ENCODE assay signal across 9 cellular contexts in genomic region chr11:94129505-94130335, GRCh38. TPM values are rescaled to one million over a fixed set of nuclear protein-coding genes. Genes with fewer than 3 reads are reported as not detected.
DNase-seq lines count a peak whose midpoint lies in the region; ATAC-seq and TF ChIP-seq lines count a peak whose summit lies in the region.
"Had no signal": no experiment of that assay in that cellular context is flagged by ENCODE, and none has a peak within 500 bp of the region (broad histone marks: within the 10 kb centered on the region; RNA-seq: fewer than 3 reads in every experiment).

No MANE protein-coding gene starts in this region.

- H3K9me3 Mint-ChIP-seq in activated T-helper 17 cell treated with anti-CD3 and anti-CD28 coated beads, Interleukin-2, amount 50 U/mL, for 72 hours = no peaks in the 10 kb centered on the region
- H3K9me3 Mint-ChIP-seq in osteocyte (ENCODE audit: unreplicated experiment) = no peaks in the 10 kb centered on the region
- H3K9me3 Mint-ChIP-seq: neural crest cell had no signal

- peak; percentile 72 for DNase-seq in iPS-NIHi7 (ENCODE audit: extremely low spot score)
- no peak for DNase-seq in osteocyte (ENCODE audit: extremely low spot score, unreplicated experiment)

- H3K9me3 ChIP-seq in subcutaneous abdominal adipose tissue (ENCODE audit: control insufficient read depth in 5 of 5, low read length in 5 of 5) = no peaks in the 10 kb centered on the region

- ATAC-seq in HG03095 (IDR thresholded peaks at IDR 0.05; ENCODE audit: unreplicated experiment) = peak; percentile 54
- ATAC-seq in activated T-helper 17 cell treated with anti-CD3 and anti-CD28 coated beads, Interleukin-2, amount 50 U/mL, for 72 hours (replicated peaks) = peak; percentile 71
- ATAC-seq in HG03378 (IDR thresholded peaks at IDR 0.05; ENCODE audit: unreplicated experiment) = no peak
- ATAC-seq in GM21447 (IDR thresholded peaks at IDR 0.05; ENCODE audit: unreplicated experiment) = no peak

- peaks cover 15 to 53% (median 47%) of the 10 kb centered on the region in 5 donors for H3K4me1 ChIP-seq in subcutaneous abdominal adipose tissue (ENCODE audit: control insufficient read depth in 5 of 5, insufficient read depth in 5 of 5, low read length in 5 of 5)

- H3K9ac ChIP-seq in subcutaneous abdominal adipose tissue (ENCODE audit: low read length in 5 of 5) = peak overlapping the region; percentile 78 to 94 (median 87)

- H3K36me3 ChIP-seq in subcutaneous abdominal adipose tissue (ENCODE audit: control insufficient read depth in 5 of 5, insufficient read depth in 5 of 5, low read length in 5 of 5) = no peaks in the 10 kb centered on the region

- no peak overlapping the region for H3K27ac Mint-ChIP-seq in activated T-helper 17 cell treated with anti-CD3 and anti-CD28 coated beads, Interleukin-2, amount 50 U/mL, for 72 hours
- no peak overlapping the region for H3K27ac Mint-ChIP-seq in osteocyte (ENCODE audit: unreplicated experiment)

- H3K36me3 Mint-ChIP-seq in activated T-helper 17 cell treated with anti-CD3 and anti-CD28 coated beads, Interleukin-2, amount 50 U/mL, for 72 hours (ENCODE audit: low read depth) = no peaks in the 10 kb centered on the region
- no peaks in the 10 kb centered on the region for H3K36me3 Mint-ChIP-seq in osteocyte (ENCODE audit: unreplicated experiment)

- no peaks in the 10 kb centered on the region for H3K27me3 Mint-ChIP-seq in activated T-helper 17 cell treated with anti-CD3 and anti-CD28 coated beads, Interleukin-2, amount 50 U/mL, for 72 hours
- no peaks in the 10 kb centered on the region for H3K27me3 Mint-ChIP-seq in osteocyte (ENCODE audit: unreplicated experiment)

- H3K4me3 Mint-ChIP-seq in activated T-helper 17 cell treated with anti-CD3 and anti-CD28 coated beads, Interleukin-2, amount 50 U/mL, for 72 hours = no peak overlapping the region
- H3K4me3 Mint-ChIP-seq in osteocyte (ENCODE audit: unreplicated experiment) = no peak overlapping the region
- H3K4me3 Mint-ChIP-seq: neural crest cell had no signal

- TF ChIP-seq CTCF in C4-2B (conservative IDR thresholded peaks at IDR 0.05) = no peak
- TF ChIP-seq CTCF in osteocyte (IDR thresholded peaks at IDR 0.05) = no peak

- H3K4me3 ChIP-seq in subcutaneous abdominal adipose tissue (ENCODE audit: low read depth in 1 of 5, low read length in 5 of 5) = peak overlapping the region; percentile 89 to 96 (median 94)

- H3K27me3 ChIP-seq in subcutaneous abdominal adipose tissue (ENCODE audit: control insufficient read depth in 5 of 5, insufficient read depth in 4 of 5, low read length in 5 of 5) = no peaks in the 10 kb centered on the region

- H3K4me1 Mint-ChIP-seq in activated T-helper 17 cell treated with anti-CD3 and anti-CD28 coated beads, Interleukin-2, amount 50 U/mL, for 72 hours = peaks cover 23% of the 10 kb centered on the region
- H3K4me1 Mint-ChIP-seq in osteocyte (ENCODE audit: unreplicated experiment) = peaks cover 25% of the 10 kb centered on the region

- H3K27ac ChIP-seq in C4-2B (peak overlapping the region; percentile 94), subcutaneous abdominal adipose tissue (ENCODE audit: low read depth, low read length) (peak overlapping the region; percentile 90)

RNA-seq across cellular contexts. Expression of gene PANX1, which starts 1.1 kb away (rescaled TPM):
- 10 to 100 TPM in 1 of 2 donors, 1 to 10 TPM in 1; 9.6 to 16.5 TPM for total RNA-seq in activated T-helper 17 cell treated with anti-CD3 and anti-CD28 coated beads, Interleukin-2, amount 50 U/mL, for 72 hours
- total RNA-seq in osteocyte = 24.9 and 29.2 TPM in 2 replicates

Comparison
In these comparisons a context has a peak if more than half of its experiments do, and no peak if none do; other contexts are left out.
1. ATAC-seq: peak in HG03095 (single experiment) and activated T-helper 17 cell treated with anti-CD3 and anti-CD28 coated beads, Interleukin-2, amount 50 U/mL, for 72 hours (single experiment); none in HG03378 (single experiment) and GM21447 (single experiment).